21 cellular contexts compared by ENCODE assay signal in genomic region chr2:110992886-110993285, GRCh38.
DNase-seq lines count a peak whose midpoint lies in the region; ATAC-seq, FAIRE-seq and TF ChIP-seq lines count a peak whose summit lies in the region.
"Had no signal": no experiment of that assay in that cellular context is flagged by ENCODE, and none has a peak within 500 bp of the region (broad histone marks: within the 10 kb centered on the region; RNA-seq: fewer than 3 reads in every experiment).

No MANE protein-coding gene starts in this region.

- no peak overlapping the region for H2AK5ac ChIP-seq in IMR-90 (ENCODE audit: low read depth, low read length)

- POLR2A ChIA-PET in IMR-90 (lab: Charles Lee; ENCODE audit: unreplicated experiment) = no interaction called here

- H3K56ac ChIP-seq in IMR-90 (ENCODE audit: extremely low read depth, insufficient read depth, low read length) = no peak overlapping the region

- H2BK120ac ChIP-seq in IMR-90 (ENCODE audit: low read depth, low read length) = no peak overlapping the region

- ATAC-seq in IMR-90 (ENCODE audit: low read depth) (no peak), left lung (no peak), upper lobe of left lung (ENCODE audit: low FRiP score in 2 of 2) (no peak)
- ATAC-seq: GM12878 had no signal

- no peak overlapping the region for H3K4me2 ChIP-seq in IMR-90 (ENCODE audit: low read depth, low read length)

- H3K27me3 ChIP-seq in IMR-90 (ENCODE audit: control insufficient read depth, insufficient read depth, low read length) (peaks cover 17% of the 10 kb centered on the region), left lung (no peaks in the 10 kb centered on the region), upper lobe of left lung (no peaks in the 10 kb centered on the region)

- peak overlapping the region; percentile 98 to 99 (median 99) for H3K27ac Mint-ChIP-seq in CD14-positive monocyte
- H3K27ac Mint-ChIP-seq: B cell; CD4-positive, CD25-positive, alpha-beta regulatory T cell had no signal

- no peak overlapping the region for H3K4me3 ChIP-seq in IMR-90 (ENCODE audit: insufficient read depth, low read depth, low read length)
- H3K4me3 ChIP-seq in left lung = no peak overlapping the region
- no peak overlapping the region for H3K4me3 ChIP-seq in upper lobe of left lung
- H3K4me3 ChIP-seq: GM12878 had no signal

- H4K8ac ChIP-seq in IMR-90 (ENCODE audit: low read depth in 2 of 2, low read length in 2 of 2) = no peak overlapping the region

- H3K9me1 ChIP-seq in IMR-90 (ENCODE audit: insufficient read depth, low read length) = no peaks in the 10 kb centered on the region

- peaks cover 0 to 6% (median 1%) of the 10 kb centered on the region in 7 donors for H3K9me3 Mint-ChIP-seq in CD14-positive monocyte

- no peak overlapping the region for H3K14ac ChIP-seq in IMR-90 (replicated peaks; ENCODE audit: low read depth, low read length)

- dilution Hi-C loops in IMR-90 (cut with HindIII; ENCODE audit: low sequenced_read_pairs, unreplicated experiment) = no loop called here

- no peak overlapping the region for H2BK20ac ChIP-seq in IMR-90 (ENCODE audit: low read depth, low read length)

- no peak overlapping the region for H3K4ac ChIP-seq in IMR-90 (ENCODE audit: low read depth, low read length)

- H2BK5ac ChIP-seq in IMR-90 (ENCODE audit: low read depth, low read length, poor library complexity, severe bottlenecking) = no peak overlapping the region

- H3K27me3 Mint-ChIP-seq in CD14-positive monocyte (ENCODE audit: low read depth in 3 of 3) = peaks cover 0 to 1% (median 0%) of the 10 kb centered on the region in 3 donors

- H3K9me3 ChIP-seq in IMR-90 (ENCODE audit: control insufficient read depth, insufficient read depth, low read length) (no peaks in the 10 kb centered on the region), left lung (no peaks in the 10 kb centered on the region), upper lobe of left lung (no peaks in the 10 kb centered on the region)

- in situ Hi-C loops in IMR-90 (cut with MboI; ENCODE audit: low sequenced_read_pairs) = no loop called here

- no peaks in the 10 kb centered on the region for H3K4me1 ChIP-seq in IMR-90 (ENCODE audit: control insufficient read depth, insufficient read depth, low read length)
- peaks cover 3 to 31% of the 10 kb centered on the region in 2 donors for H3K4me1 ChIP-seq in left lung
- peaks cover 12 to 25% (median 13%) of the 10 kb centered on the region in 4 donors for H3K4me1 ChIP-seq in upper lobe of left lung

- H3K27ac ChIP-seq in IMR-90 (ENCODE audit: insufficient read depth, low read length) (no peak overlapping the region), left lung (peak overlapping the region; percentile 59 to 63), upper lobe of left lung (peak overlapping the region; percentile 34 to 58 (median 50))
- H3K27ac ChIP-seq: RWPE1 had no signal

- no peak overlapping the region for H2AFZ ChIP-seq in IMR-90 (replicated peaks; ENCODE audit: low read length, poor library complexity)

- H3K36me3 Mint-ChIP-seq in CD14-positive monocyte = peaks cover 0 to 1% of the 10 kb centered on the region in 2 donors
- H3K36me3 Mint-ChIP-seq: CD4-positive, CD25-positive, alpha-beta regulatory T cell had no signal

- intact Hi-C loops in CD14-positive monocyte (cut with micrococcal nuclease) = loop anchor here in 1 of 2 donors (5.0 kb wide), 2 partner anchors 109 to 129 kb away; partner anchors contain the start of gene BCL2L11
- intact Hi-C loops in IMR-90 (cut with micrococcal nuclease) = no loop called here
- intact Hi-C loops in left lung (cut with DNase I) = no loop called here

- no peak overlapping the region for H4K91ac ChIP-seq in IMR-90 (ENCODE audit: insufficient read depth, low read depth, low read length)

- H4K5ac ChIP-seq in IMR-90 (ENCODE audit: low read depth, low read length) = no peak overlapping the region

- H2AK9ac ChIP-seq in IMR-90 (replicated peaks; ENCODE audit: low read depth, low read length, poor library complexity) = no peak overlapping the region

- H3K9ac ChIP-seq in IMR-90 (ENCODE audit: low read depth, low read length) = no peak overlapping the region

- WGBS in IMR-90 (ENCODE audit: extremely low coverage in 2 of 2, insufficient read length in 1 of 2), 2 experiments = no CpG with 5 or more reads among the region's 2 CpGs
- 65 to 89% methylated on average over 2 of the region's 2 CpGs for WGBS in upper lobe of left lung, 2 donors

- CTCF ChIA-PET in IMR-90 (lab: Yijun Ruan, JAX) = no interaction called here

- TF ChIP-seq CTCF in CD14-positive monocyte (IDR thresholded peaks at IDR 0.05) (no peak), IMR-90 (conservative IDR thresholded peaks at IDR 0.05; ENCODE audit: low read depth, low read length) (no peak), left lung (IDR thresholded peaks at IDR 0.05) (no peak), upper lobe of left lung (IDR thresholded peaks at IDR 0.05) (no peak)

- no peaks in the 10 kb centered on the region for H4K20me1 ChIP-seq in IMR-90 (ENCODE audit: insufficient read depth, low read length)

- H3K36me3 ChIP-seq in IMR-90 (ENCODE audit: control insufficient read depth, insufficient read depth, low read length) = no peaks in the 10 kb centered on the region
- H3K36me3 ChIP-seq in left lung = no peaks in the 10 kb centered on the region
- H3K36me3 ChIP-seq in upper lobe of left lung = no peaks in the 10 kb centered on the region

- H3K4me1 Mint-ChIP-seq in CD14-positive monocyte = peaks cover 56% of the 10 kb centered on the region

- no peak overlapping the region for H3K23ac ChIP-seq in IMR-90 (ENCODE audit: low read depth, low read length)

- TF ChIP-seq POLR2A in IMR-90 (IDR thresholded peaks at IDR 0.05; ENCODE audit: low read depth, low read length) = no peak
- no peak for TF ChIP-seq POLR2A in upper lobe of left lung (IDR thresholded peaks at IDR 0.05)

- no peak for TF ChIP-seq EP300 in upper lobe of left lung (IDR thresholded peaks at IDR 0.05)

- no peak overlapping the region for H2BK15ac ChIP-seq in IMR-90 (ENCODE audit: low read depth, low read length)

- BruUV-seq in IMR-90 (replicated peaks; lab: Mats Ljungman, UMichigan) = no TSS peak

- peak overlapping the region in 1 of 2 donors; percentile 52 for H3K4me3 Mint-ChIP-seq in CD14-positive monocyte
- H3K4me3 Mint-ChIP-seq: B cell; CD4-positive, CD25-positive, alpha-beta regulatory T cell had no signal

- H3K18ac ChIP-seq in IMR-90 (ENCODE audit: low read depth, low read length) = no peak overlapping the region

- H3K79me1 ChIP-seq in IMR-90 (ENCODE audit: low read depth in 1 of 2, low read length in 2 of 2) = no peaks in the 10 kb centered on the region

- DNase-seq in CD14-positive monocyte (ENCODE audit: low spot score) (no peak), IMR-90 (no peak), left lung (no peak), upper lobe of left lung (no peak), NOMO-1 treated with DMSO at 0.1 percent for 48 hours (lab: John Stamatoyannopoulos, UW; ENCODE audit: unreplicated experiment) (no peak), SIG-M5 treated with dmso at 0.1 percent for 504 hours (lab: John Stamatoyannopoulos, UW; ENCODE audit: unreplicated experiment) (no peak), RCC 7860 (ENCODE audit: low spot score) (no peak)
- DNase-seq: CD4-positive, CD25-positive, alpha-beta regulatory T cell; EL; GDM1; HCEC 1CT; NCI-H1105 treated with DMSO at 0.1 percent for 48 hours; NCI-H1930; NCI-H2107; NCI-H446; NCI-H524 treated with DMSO at 0.1 percent for 48 hours; SHP77 had no signal

- no peak for TF ChIP-seq RAD21 in IMR-90 (IDR thresholded peaks at IDR 0.05; ENCODE audit: low read length)

- FAIRE-seq in RCC 7860 (lab: Jason Lieb, UNC) = no peak
- FAIRE-seq: GM12878, H1 had no signal

TF ChIP-seq in IMR-90, 13 proteins besides CTCF, POLR2A, EP300 and RAD21:
- TF ChIP-seq MAZ (IDR thresholded peaks at IDR 0.05; ENCODE audit: borderline replicate concordance, low read depth, low read length) = no peak
- TF ChIP-seq MAFK (IDR thresholded peaks at IDR 0.05; ENCODE audit: low read depth, low read length) = peak; percentile 23
- no peak for TF ChIP-seq RCOR1 (IDR thresholded peaks at IDR 0.05; ENCODE audit: insufficient replicate concordance, low read length)
- no peak for TF ChIP-seq USF2 (IDR thresholded peaks at IDR 0.05; ENCODE audit: low read depth, low read length)
- no peak for TF ChIP-seq FOS (IDR thresholded peaks at IDR 0.05; ENCODE audit: low read depth, low read length)
